8 cellular contexts compared by ENCODE assay signal in genomic region chr13:40613192-40613818, GRCh38. TPM values are rescaled to one million over a fixed set of nuclear protein-coding genes. Genes with fewer than 3 reads are reported as not detected.
DNase-seq lines count a peak whose midpoint lies in the region; ATAC-seq and TF ChIP-seq lines count a peak whose summit lies in the region.

No MANE protein-coding gene starts in this region.

- no TSS peak for BruUV-seq in PC-3 (replicated peaks; lab: Mats Ljungman, UMichigan)

- no peaks in the 10 kb centered on the region for H3K9me2 ChIP-seq in PC-3 (replicated peaks; ENCODE audit: low read length)

- CTCF ChIA-PET in PC-3 (lab: Charles Lee) = no interaction called here

- no peaks in the 10 kb centered on the region for H4K20me1 ChIP-seq in PC-3 (ENCODE audit: low read length)

- H3K4me1 ChIP-seq in PC-3 (ENCODE audit: insufficient read depth, low read length) = peaks cover 22% of the 10 kb centered on the region

- ATAC-seq in GM18868 (IDR thresholded peaks at IDR 0.05; ENCODE audit: unreplicated experiment) (peak; percentile 81), HG02840 (IDR thresholded peaks at IDR 0.05; ENCODE audit: low FRiP score, unreplicated experiment) (peak; percentile 92), sciatic nerve (peak; percentile 79), PC-3 (no peak)

- no peaks in the 10 kb centered on the region for H3K9me3 ChIP-seq in PC-3 (ENCODE audit: low read length)

- POLR2A ChIA-PET in PC-3 (lab: Charles Lee; ENCODE audit: unreplicated experiment) = interaction anchor here (0.7 kb wide), 1 partner anchor 798 kb away, joined by 5 read pairs; no protein-coding TSS in a partner anchor

- no peak overlapping the region for H2AFZ ChIP-seq in PC-3 (ENCODE audit: low read length)

- intact Hi-C loops in sciatic nerve (cut with DNase I) = no loop called here
- intact Hi-C loops in PC-3 (cut with micrococcal nuclease) = no loop called here

- DNase-seq in T-helper 9 cell = peak; percentile 43
- DNase-seq in effector CD4-positive, alpha-beta T cell = peak; percentile 39
- DNase-seq in sciatic nerve (ENCODE audit: low spot score) = no peak
- no peak for DNase-seq in DMS 273 treated with DMSO at 0.1 percent for 48 hours (lab: John Stamatoyannopoulos, UW)
- DNase-seq in PC-3 = no peak
- DNase-seq in NCI-H146 treated with DMSO at 0.1 percent for 48 hours (lab: John Stamatoyannopoulos, UW; ENCODE audit: unreplicated experiment) = no peak

- H3K4me3 ChIP-seq in PC-3 (ENCODE audit: low read length) = no peak overlapping the region

- H3K79me2 ChIP-seq in PC-3 (ENCODE audit: low read length) = peaks cover 19% of the 10 kb centered on the region

- H3K27me3 ChIP-seq in PC-3 (ENCODE audit: low read length) = no peaks in the 10 kb centered on the region

- H3F3A ChIP-seq in PC-3 (ENCODE audit: low read length, unreplicated experiment) = peaks cover 4% of the 10 kb centered on the region

- H3K4me2 ChIP-seq in PC-3 (ENCODE audit: low read length) = no peak overlapping the region

- no peaks in the 10 kb centered on the region for H3K36me3 ChIP-seq in PC-3 (ENCODE audit: low read depth, low read length)

- no peak overlapping the region for H3K27ac ChIP-seq in PC-3 (ENCODE audit: low read length)

- TF ChIP-seq CTCF in PC-3 (conservative IDR thresholded peaks at IDR 0.05; ENCODE audit: low read depth, low read length) = no peak

- no peak overlapping the region for H3K9ac ChIP-seq in PC-3 (ENCODE audit: low read length)

RNA-seq across cellular contexts. Expression of gene FOXO1, which starts 53.1 kb away (rescaled TPM):
- total RNA-seq in sciatic nerve (57.5 TPM), PC-3 (2014; rRNA removed) (2.7 and 3.5 TPM in 2 replicates)

Comparison
In these comparisons a context has a peak if more than half of its experiments do, and no peak if none do; other contexts are left out.
1. DNase-seq: peak in T-helper 9 cell (single experiment) and effector CD4-positive, alpha-beta T cell (single experiment); none in sciatic nerve (single experiment), DMS 273 treated with DMSO at 0.1 percent for 48 hours (single experiment), PC-3 (single experiment) and NCI-H146 treated with DMSO at 0.1 percent for 48 hours (single experiment).
2. RNA of gene FOXO1, which starts 53.1 kb away (total RNA-seq): 57.5 TPM in sciatic nerve (single experiment); 2.7 to 3.5 TPM in PC-3; every median in the first group is over 10 times any median in the second.